In genomic region chr3:13041113-13041776, GRCh38 we compare ENCODE assay signal across 1 cellular context.
TF ChIP-seq lines count a peak whose summit lies in the region.

No MANE protein-coding gene starts in this region.

TF ChIP-seq in HepG2, 621 proteins besides CTCF, POLR2A, EP300 and RAD21:
- TF ChIP-seq ZMAT5 (CRISPR knock-in tag; IDR thresholded peaks at IDR 0.05; ENCODE audit: borderline replicate concordance, low read depth) (no peak), MAZ (IDR thresholded peaks at IDR 0.05; ENCODE audit: borderline replicate concordance, low read depth, low read length) (no peak), MAZ (CRISPR knock-in tag; IDR thresholded peaks at IDR 0.05; ENCODE audit: low read depth) (no peak), ZNF816 (CRISPR knock-in tag; IDR thresholded peaks at IDR 0.05; ENCODE audit: borderline replicate concordance) (no peak), NKX3-1 (CRISPR knock-in tag; IDR thresholded peaks at IDR 0.05) (no peak), SETDB1 (CRISPR knock-in tag; IDR thresholded peaks at IDR 0.05; ENCODE audit: borderline replicate concordance) (no peak), TERF1 (CRISPR knock-in tag; IDR thresholded peaks at IDR 0.05) (no peak), THRA (CRISPR knock-in tag; IDR thresholded peaks at IDR 0.05; ENCODE audit: borderline replicate concordance) (no peak), PRMT3 (CRISPR knock-in tag; IDR thresholded peaks at IDR 0.05; ENCODE audit: borderline replicate concordance, low read depth) (no peak)
